ENCODE assay signal across 26 cellular contexts in genomic region chr2:6423131-6423530, GRCh38.
DNase-seq lines count a peak whose midpoint lies in the region; FAIRE-seq and TF ChIP-seq lines count a peak whose summit lies in the region.
"Had no signal": no experiment of that assay in that cellular context is flagged by ENCODE, and none has a peak within 500 bp of the region (broad histone marks: within the 10 kb centered on the region; RNA-seq: fewer than 3 reads in every experiment).

No MANE protein-coding gene starts in this region.

- no peaks in the 10 kb centered on the region for H3K36me3 ChIP-seq in breast epithelium
- no peaks in the 10 kb centered on the region for H3K36me3 ChIP-seq in SK-N-MC (ENCODE audit: insufficient read depth, low read length)
- no peaks in the 10 kb centered on the region for H3K36me3 ChIP-seq in Peyer's patch
- H3K36me3 ChIP-seq in small intestine (ENCODE audit: control insufficient read depth in 2 of 2, insufficient read depth in 2 of 2, low read length in 2 of 2) = no peaks in the 10 kb centered on the region
- H3K36me3 ChIP-seq: BE2C, HAP-1, thyroid gland had no signal

- TF ChIP-seq CTCF in MCF 10A (IDR thresholded peaks at IDR 0.05; ENCODE audit: unreplicated experiment) (no peak), breast epithelium (IDR thresholded peaks at IDR 0.05) (no peak), fibroblast of villous mesenchyme (IDR thresholded peaks at IDR 0.05; ENCODE audit: insufficient read depth, low read depth, low read length) (no peak), Peyer's patch (IDR thresholded peaks at IDR 0.05) (no peak)

- H3K4me1 ChIP-seq in breast epithelium (no peaks in the 10 kb centered on the region), Peyer's patch (no peaks in the 10 kb centered on the region), small intestine (ENCODE audit: control insufficient read depth in 2 of 2, insufficient read depth in 1 of 2, low read depth in 1 of 2, low read length in 1 of 2) (no peaks in the 10 kb centered on the region)
- H3K4me1 ChIP-seq: BE2C, HAP-1, thyroid gland had no signal

- no peak overlapping the region for H3K4me3 Mint-ChIP-seq in MCF 10A (ENCODE audit: unreplicated experiment)
- H3K4me3 Mint-ChIP-seq: activated CD8-positive, alpha-beta memory T cell treated with anti-CD3 and anti-CD28 coated beads, Interleukin-2, amount 10 ng/mL, durations not matched to agents 7 days and 5 days; activated T-helper 1 cell treated with anti-CD3 and anti-CD28 coated beads, Interleukin-12 subunit alpha, Interleukin-12 subunit beta, Interleukin-2, Interleukin-4 antibody, amounts not matched to agents 30 ng/mL and 10 ng/mL and 1 ng/mL, durations not matched to agents 14 hours and 24 hours and 36 hours; memory B cell; naive thymus-derived CD4-positive, alpha-beta T cell had no signal

- no peak overlapping the region for H3K27ac Mint-ChIP-seq in MCF 10A (ENCODE audit: low read depth, unreplicated experiment)
- H3K27ac Mint-ChIP-seq: activated CD8-positive, alpha-beta memory T cell treated with anti-CD3 and anti-CD28 coated beads, Interleukin-2, amount 10 ng/mL, durations not matched to agents 7 days and 5 days; activated naive CD4-positive, alpha-beta T cell treated with anti-CD3 and anti-CD28 coated beads, Interleukin-2, amount 50 U/mL, for 72 hours; activated T-helper 1 cell treated with anti-CD3 and anti-CD28 coated beads, Interleukin-12 subunit alpha, Interleukin-12 subunit beta, Interleukin-2, Interleukin-4 antibody, amounts not matched to agents 30 ng/mL and 10 ng/mL and 1 ng/mL, durations not matched to agents 14 hours and 24 hours and 36 hours; memory B cell; naive thymus-derived CD4-positive, alpha-beta T cell had no signal

- H3K9me3 ChIP-seq in breast epithelium = no peaks in the 10 kb centered on the region
- 0 out of 2 replicates have a peak, but pooled peaks cover 4% of the 10 kb centered on the region for H3K9me3 ChIP-seq in SK-N-MC (ENCODE audit: low read depth, low read length)
- no peaks in the 10 kb centered on the region for H3K9me3 ChIP-seq in Peyer's patch
- H3K9me3 ChIP-seq in small intestine (ENCODE audit: control insufficient read depth, low read depth) = no peaks in the 10 kb centered on the region
- H3K9me3 ChIP-seq: BE2C, HAP-1, thyroid gland had no signal

- peaks cover 12% of the 10 kb centered on the region for H3K9me3 Mint-ChIP-seq in MCF 10A (ENCODE audit: unreplicated experiment)
- H3K9me3 Mint-ChIP-seq: activated naive CD4-positive, alpha-beta T cell treated with anti-CD3 and anti-CD28 coated beads, Interleukin-2, amount 50 U/mL, for 72 hours; activated T-helper 1 cell treated with anti-CD3 and anti-CD28 coated beads, Interleukin-12 subunit alpha, Interleukin-12 subunit beta, Interleukin-2, Interleukin-4 antibody, amounts not matched to agents 30 ng/mL and 10 ng/mL and 1 ng/mL, durations not matched to agents 14 hours and 24 hours and 36 hours had no signal

- H3K4me1 Mint-ChIP-seq in MCF 10A (ENCODE audit: insufficient read depth, unreplicated experiment) = no peaks in the 10 kb centered on the region
- H3K4me1 Mint-ChIP-seq: activated CD8-positive, alpha-beta memory T cell treated with anti-CD3 and anti-CD28 coated beads, Interleukin-2, amount 10 ng/mL, durations not matched to agents 7 days and 5 days; naive thymus-derived CD4-positive, alpha-beta T cell had no signal

- CTCF ChIA-PET in MCF 10A (lab: Yijun Ruan, JAX) = interaction anchor here (0.7 kb wide), 1 partner anchor 10 kb away, joined by 3 read pairs; no protein-coding TSS in a partner anchor

- no peak overlapping the region for H3K27ac ChIP-seq in breast epithelium
- H3K27ac ChIP-seq in SK-N-MC = peak overlapping the region; percentile 75
- H3K27ac ChIP-seq in Peyer's patch = no peak overlapping the region
- H3K27ac ChIP-seq in small intestine (ENCODE audit: low read depth in 1 of 2, low read length in 1 of 2) = no peak overlapping the region
- H3K27ac ChIP-seq: thyroid gland had no signal

- POLR2A ChIA-PET in MCF 10A (lab: Yijun Ruan, JAX) = no interaction called here

- no peaks in the 10 kb centered on the region for H3K36me3 Mint-ChIP-seq in MCF 10A (ENCODE audit: insufficient read depth, unreplicated experiment)
- H3K36me3 Mint-ChIP-seq: activated CD8-positive, alpha-beta memory T cell treated with anti-CD3 and anti-CD28 coated beads, Interleukin-2, amount 10 ng/mL, durations not matched to agents 7 days and 5 days; activated naive CD4-positive, alpha-beta T cell treated with anti-CD3 and anti-CD28 coated beads, Interleukin-2, amount 50 U/mL, for 72 hours; memory B cell; naive thymus-derived CD4-positive, alpha-beta T cell had no signal

- no peak for FAIRE-seq in small intestine (lab: Jason Lieb, UNC)

- H3K27me3 ChIP-seq in breast epithelium (no peaks in the 10 kb centered on the region), Peyer's patch (no peaks in the 10 kb centered on the region), small intestine (ENCODE audit: control insufficient read depth in 2 of 2, insufficient read depth in 2 of 2, low read length in 2 of 2) (no peaks in the 10 kb centered on the region)
- H3K27me3 ChIP-seq: BE2C, thyroid gland had no signal

- no peaks in the 10 kb centered on the region for H3K27me3 Mint-ChIP-seq in MCF 10A (ENCODE audit: insufficient read depth, unreplicated experiment)
- H3K27me3 Mint-ChIP-seq: activated CD8-positive, alpha-beta memory T cell treated with anti-CD3 and anti-CD28 coated beads, Interleukin-2, amount 10 ng/mL, durations not matched to agents 7 days and 5 days; memory B cell; naive thymus-derived CD4-positive, alpha-beta T cell had no signal

- H3K4me3 ChIP-seq in breast epithelium (no peak overlapping the region), SK-N-MC (peak overlapping the region; percentile 2; the same call in 1 of the 2 replicates), fibroblast of villous mesenchyme (ENCODE audit: low read depth, low read length) (no peak overlapping the region), Peyer's patch (no peak overlapping the region), small intestine (ENCODE audit: low read depth in 1 of 2, low read length in 2 of 2) (no peak overlapping the region)
- H3K4me3 ChIP-seq: HAP-1, thyroid gland had no signal

- BruUV-seq in MCF 10A (replicated peaks; lab: Mats Ljungman, UMichigan) = no TSS peak

- peak; percentile 14 for DNase-seq in MCF 10A (ENCODE audit: unreplicated experiment)
- no peak for DNase-seq in breast epithelium (ENCODE audit: low spot score in 2 of 2)
- no peak for DNase-seq in SK-N-MC (ENCODE audit: low read depth, low spot score)
- peak; percentile 54 for DNase-seq in fibroblast of villous mesenchyme (ENCODE audit: low read depth)
- DNase-seq in NOMO-1 treated with dmso at 0.1 percent for 144 hours (lab: John Stamatoyannopoulos, UW; ENCODE audit: unreplicated experiment) = no peak
- DNase-seq in Peyer's patch = no peak
- DNase-seq in T-helper 9 cell = no peak
- DNase-seq in small intestine = no peak
- DNase-seq: 8988T; activated CD4-positive, alpha-beta T cell treated with anti-CD3 and anti-CD28 coated beads for 4 hours; activated CD8-positive, alpha-beta memory T cell treated with anti-CD3 and anti-CD28 coated beads, Interleukin-2, amount 10 ng/mL, durations not matched to agents 7 days and 5 days; BE2C; left colon; naive thymus-derived CD4-positive, alpha-beta T cell; NCI-H187; NCI-H345; NCI-H82; retina; stimulated activated CD4-positive, alpha-beta T cell treated with anti-CD3 and anti-CD28 coated beads, Interleukin-12 subunit alpha, Interleukin-12 subunit beta, amount 100 ng/mL, for 4 hours; stimulated activated CD4-positive, alpha-beta T cell treated with anti-CD3 and anti-CD28 coated beads, Interleukin-4, amount 100 ng/mL, for 4 hours; stimulated activated naive CD8-positive, alpha-beta T cell treated with anti-CD3 and anti-CD28 coated beads, Interleukin-15, Interleukin-2, amounts not matched to agents 100 U/mL and 50 U/mL, for 24 hours; thyroid gland had no signal

- H3K9ac ChIP-seq in SK-N-MC (ENCODE audit: insufficient read length) = no peak overlapping the region

- 58 to 71% (median 61%) methylated on average over 2 of the region's 2 CpGs for WGBS in small intestine, 3 donors

- intact Hi-C loops in MCF 10A (cut with micrococcal nuclease) = no loop called here
- intact Hi-C loops in breast epithelium (cut with DNase I; ENCODE audit: low total_unique reads) = no loop called here

- TF ChIP-seq POLR2A in breast epithelium (IDR thresholded peaks at IDR 0.05) (no peak), Peyer's patch (IDR thresholded peaks at IDR 0.05) (no peak)

Comparison
In these comparisons a context has a peak if more than half of its experiments do, and no peak if none do; other contexts are left out.
1. DNase-seq: peak in MCF 10A (single experiment) and fibroblast of villous mesenchyme (single experiment); none in breast epithelium (0 of 2), SK-N-MC (single experiment), NOMO-1 treated with dmso at 0.1 percent for 144 hours (single experiment), Peyer's patch (0 of 3), T-helper 9 cell (single experiment) and small intestine (single experiment).